Comparison of ENCODE assay signal across 29 cellular contexts in genomic region chr21:31318971-31319370, GRCh38.
"Had no signal": no experiment of that assay in that cellular context is flagged by ENCODE, and none has a peak within 500 bp of the region (broad histone marks: within the 10 kb centered on the region; RNA-seq: fewer than 3 reads in every experiment).

No MANE protein-coding gene starts in this region.

- H3K9me3 ChIP-seq: heart right ventricle, left lung, mucosa of descending colon, prostate gland, right atrium auricular region, suprapubic skin, transverse colon, vagina had no signal

- H3K4me2 ChIP-seq: neural progenitor cell, smooth muscle cell had no signal

- H3K4me3 ChIP-seq: dorsolateral prefrontal cortex, heart right ventricle, left lung, mucosa of descending colon, neural progenitor cell, prostate gland, right atrium auricular region, smooth muscle cell, suprapubic skin, transverse colon, vagina had no signal

- H3K9me3 Mint-ChIP-seq: mesothelial cell of epicardium; natural killer cell treated with Interleukin-12 subunit alpha and Interleukin-12 subunit beta and Interleukin-15 and Interleukin-18, amount 100 ng/mL, for 72 hours; stimulated activated naive CD8-positive, alpha-beta T cell treated with anti-CD3 and anti-CD28 coated beads, Interleukin-15, amount 100 ng/mL, for 72 hours had no signal

- H3K9ac ChIP-seq: neural progenitor cell had no signal

- H3K36me3 ChIP-seq: heart right ventricle, left lung, neural progenitor cell, prostate gland, right atrium auricular region, suprapubic skin, transverse colon, vagina had no signal

- H3K27me3 ChIP-seq: dorsolateral prefrontal cortex, heart right ventricle, left lung, neural progenitor cell, right atrium auricular region, suprapubic skin, transverse colon, vagina had no signal

- H3K36me3 Mint-ChIP-seq: naive B cell; natural killer cell treated with Interleukin-12 subunit alpha and Interleukin-12 subunit beta and Interleukin-15 and Interleukin-18, amount 100 ng/mL, for 72 hours had no signal

- H3K27ac Mint-ChIP-seq: naive B cell; neural progenitor cell; stimulated activated naive CD8-positive, alpha-beta T cell treated with anti-CD3 and anti-CD28 coated beads, Interleukin-15, amount 100 ng/mL, for 72 hours had no signal

- DNase-seq: dorsolateral prefrontal cortex; effector CD4-positive, alpha-beta T cell; foreskin melanocyte; glutamatergic neuron; heart right ventricle; left cardiac atrium; left lung; mesenchymal stem cell; mucosa of descending colon; naive B cell; stimulated activated CD4-positive, alpha-beta T cell treated with anti-CD3 and anti-CD28 coated beads, Interleukin-12 subunit alpha, Interleukin-12 subunit beta, amount 100 ng/mL, for 4 hours; stimulated activated CD4-positive, alpha-beta T cell treated with anti-CD3 and anti-CD28 coated beads, Interleukin-1b, Interleukin-23, amount 100 ng/mL, for 48 hours; stimulated activated CD4-positive, alpha-beta T cell treated with anti-CD3 and anti-CD28 coated beads, Interleukin-4, amount 100 ng/mL, for 1 hour; stimulated activated CD8-positive, alpha-beta memory T cell treated with anti-CD3 and anti-CD28 coated beads, Interleukin-4, amount 100 ng/mL, for 48 hours; stimulated activated naive CD4-positive, alpha-beta T cell; stimulated activated naive CD8-positive, alpha-beta T cell treated with anti-CD3 and anti-CD28 coated beads, Interleukin-15, amount 100 ng/mL, for 72 hours; transverse colon had no signal

- H3K4me3 Mint-ChIP-seq: mesothelial cell of epicardium; naive B cell; natural killer cell treated with Interleukin-12 subunit alpha and Interleukin-12 subunit beta and Interleukin-15 and Interleukin-18, amount 100 ng/mL, for 72 hours; neural progenitor cell; stimulated activated naive CD8-positive, alpha-beta T cell treated with anti-CD3 and anti-CD28 coated beads, Interleukin-15, amount 100 ng/mL, for 72 hours had no signal

- H3K4me1 Mint-ChIP-seq: naive B cell had no signal

- H3K27ac ChIP-seq: dorsolateral prefrontal cortex, epithelial cell of prostate, heart right ventricle, left lung, neural progenitor cell, prostate gland, right atrium auricular region, suprapubic skin, transverse colon, vagina had no signal

- FAIRE-seq: colon had no signal

- H3K27me3 Mint-ChIP-seq: naive B cell; natural killer cell treated with Interleukin-12 subunit alpha and Interleukin-12 subunit beta and Interleukin-15 and Interleukin-18, amount 100 ng/mL, for 72 hours; stimulated activated naive CD8-positive, alpha-beta T cell treated with anti-CD3 and anti-CD28 coated beads, Interleukin-15, amount 100 ng/mL, for 72 hours had no signal

- H3K4me1 ChIP-seq: heart right ventricle, left lung, neural progenitor cell, prostate gland, right atrium auricular region, suprapubic skin, transverse colon, vagina had no signal

- ATAC-seq: esophagus mucosa; heart right ventricle; left cardiac atrium; left lung; mucosa of descending colon; natural killer cell treated with Interleukin-12 subunit alpha and Interleukin-12 subunit beta and Interleukin-15 and Interleukin-18, amount 100 ng/mL, for 72 hours; sciatic nerve; stimulated activated naive CD8-positive, alpha-beta T cell treated with anti-CD3 and anti-CD28 coated beads, Interleukin-15, amount 100 ng/mL, for 72 hours had no signal

- H2AFZ ChIP-seq: neural progenitor cell had no signal
